18 cellular contexts compared by ENCODE assay signal in genomic region chr1:8813991-8814390, GRCh38. TPM values are rescaled to one million over a fixed set of nuclear protein-coding genes. Genes with fewer than 3 reads are reported as not detected.
DNase-seq lines count a peak whose midpoint lies in the region; ATAC-seq and TF ChIP-seq lines count a peak whose summit lies in the region.
"Had no signal": no experiment of that assay in that cellular context is flagged by ENCODE, and none has a peak within 500 bp of the region (broad histone marks: within the 10 kb centered on the region; RNA-seq: fewer than 3 reads in every experiment).

No MANE protein-coding gene starts in this region.

- ATAC-seq in psoas muscle, result no peak
- no peak for ATAC-seq in GM18909 (IDR thresholded peaks at IDR 0.05; ENCODE audit: poor library complexity, unreplicated experiment)
- ATAC-seq: activated CD4-positive, CD25-positive, alpha-beta regulatory T cell treated with anti-CD3 and anti-CD28 coated beads, Interleukin-2, amount 50 U/mL, for 24 hours; left lung; naive thymus-derived CD8-positive, alpha-beta T cell; T-cell had no signal

- no peak overlapping the region for H3K27ac ChIP-seq in DOHH2 (ENCODE audit: low read depth, low read length)
- 0 out of 2 replicates have a peak overlapping the region, but pooled peaks have one; percentile 3 for H3K27ac ChIP-seq in SK-N-MC
- peak overlapping the region; percentile 6 for H3K27ac ChIP-seq in psoas muscle
- H3K27ac ChIP-seq: HL-60, left lung had no signal

- DNase-seq in SK-N-MC (ENCODE audit: low read depth, low spot score), result no peak
- peak; percentile 12 for DNase-seq in globus pallidus (ENCODE audit: low spot score)
- no peak for DNase-seq in psoas muscle
- DNase-seq in iPS-NIHi7 (ENCODE audit: extremely low spot score), result no peak
- no peak for DNase-seq in NCI-H1048 (lab: John Stamatoyannopoulos, UW)
- DNase-seq in NCI-H446 (lab: John Stamatoyannopoulos, UW), result no peak
- DNase-seq: activated naive CD8-positive, alpha-beta T cell treated with anti-CD3 and anti-CD28 coated beads, Interleukin-2, amount 10 ng/mL, durations not matched to agents 7 days and 5 days; central memory CD4-positive, alpha-beta T cell; HCEC 1CT; left lung; naive thymus-derived CD8-positive, alpha-beta T cell; NCI-H1694 treated with DMSO at 0.1 percent for 48 hours; NCI-H524; T-cell had no signal

- H3F3A ChIP-seq in DOHH2 (ENCODE audit: control insufficient read depth, insufficient read depth), result peaks cover 5% of the 10 kb centered on the region

- H3K9ac ChIP-seq in SK-N-MC (ENCODE audit: insufficient read length), result peak overlapping the region; percentile 34

- intact Hi-C loops in psoas muscle (cut with DNase I), result no loop called here

- H3K36me3 ChIP-seq in DOHH2 (ENCODE audit: control insufficient read depth, low read length) (peaks cover 6% of the 10 kb centered on the region), SK-N-MC (ENCODE audit: insufficient read depth, low read length) (no peaks in the 10 kb centered on the region), psoas muscle (ENCODE audit: insufficient read depth in 1 of 2, low read depth in 1 of 2) (no peaks in the 10 kb centered on the region)
- H3K36me3 ChIP-seq: left lung had no signal

- H3K79me2 ChIP-seq in DOHH2 (ENCODE audit: control insufficient read depth, low read length), result peaks cover 84% of the 10 kb centered on the region

- TF ChIP-seq CTCF in DOHH2 (IDR thresholded peaks at IDR 0.05; ENCODE audit: low read depth, low read length, poor library complexity, severe bottlenecking) (no peak), psoas muscle (IDR thresholded peaks at IDR 0.05) (no peak)

- H3K27me3 ChIP-seq in DOHH2 (ENCODE audit: control insufficient read depth, low read length) (no peaks in the 10 kb centered on the region), psoas muscle (ENCODE audit: insufficient read depth in 3 of 3, low read length in 2 of 3) (no peaks in the 10 kb centered on the region)
- H3K27me3 ChIP-seq: left lung had no signal

- H3K4me2 ChIP-seq in DOHH2 (ENCODE audit: low read length), result 0 out of 2 replicates have a peak overlapping the region, but pooled peaks have one; percentile 88

- peaks cover 47% of the 10 kb centered on the region for H3K4me1 ChIP-seq in DOHH2 (ENCODE audit: control insufficient read depth, low read length)
- H3K4me1 ChIP-seq in psoas muscle, result peaks cover 34% of the 10 kb centered on the region

- H3K9me3 ChIP-seq in DOHH2 (ENCODE audit: control insufficient read depth, insufficient read depth, low read length), result no peaks in the 10 kb centered on the region
- H3K9me3 ChIP-seq in SK-N-MC (ENCODE audit: low read depth, low read length), result no peaks in the 10 kb centered on the region
- H3K9me3 ChIP-seq in psoas muscle, result no peaks in the 10 kb centered on the region
- H3K9me3 ChIP-seq: left lung had no signal

- H3K9me2 ChIP-seq in DOHH2 (replicated peaks; ENCODE audit: control insufficient read depth, low read length), result no peaks in the 10 kb centered on the region

- H4K20me1 ChIP-seq in DOHH2 (ENCODE audit: control insufficient read depth, insufficient read depth, low read depth, low read length), result peaks cover 19% of the 10 kb centered on the region; the same call in 1 of the 2 replicates

- H3K4me3 ChIP-seq in DOHH2 (ENCODE audit: low read length) (no peak overlapping the region), SK-N-MC (peak overlapping the region; percentile 92; the same call in 1 of the 2 replicates), psoas muscle (no peak overlapping the region)
- H3K4me3 ChIP-seq: left lung had no signal

RNA-seq across cellular contexts. Expression of gene RERE, which starts 3.4 kb away (rescaled TPM):
- 100 to 1,000 TPM in 2 of 4 donors, 10 to 100 TPM in 2; 56.7 to 308 (median 165) TPM for total RNA-seq in psoas muscle
- 100 to 1,000 TPM in 1 of 3 donors, 10 to 100 TPM in 2; 38.8 to 130 (median 49.8) TPM for polyA plus RNA-seq in psoas muscle
